In genomic region chr19:2326699-2327360, GRCh38 we compare ENCODE assay signal across 1 cellular context.
TF ChIP-seq lines count a peak whose summit lies in the region.

No MANE protein-coding gene starts in this region.

TF ChIP-seq in HEK293T, 16 proteins besides CTCF, POLR2A, EP300 and RAD21:
- TF ChIP-seq ELF4 (IDR thresholded peaks at IDR 0.05) (no peak), CTBP1 (IDR thresholded peaks at IDR 0.05; ENCODE audit: borderline replicate concordance) (no peak), SP1 (IDR thresholded peaks at IDR 0.05) (no peak), TARDBP (IDR thresholded peaks at IDR 0.05) (no peak), HDGF (IDR thresholded peaks at IDR 0.05; ENCODE audit: borderline replicate concordance) (no peak), SUZ12 (IDR thresholded peaks at IDR 0.05) (no peak), BHLHE40 (IDR thresholded peaks at IDR 0.05; ENCODE audit: borderline replicate concordance) (no peak)
